ENCODE assay signal across 8 cellular contexts in genomic region chr13:41018583-41018909, GRCh38. TPM values are rescaled to one million over a fixed set of nuclear protein-coding genes. Genes with fewer than 3 reads are reported as not detected.
DNase-seq lines count a peak whose midpoint lies in the region; ATAC-seq, FAIRE-seq and TF ChIP-seq lines count a peak whose summit lies in the region.

No MANE protein-coding gene starts in this region.

- no peaks in the 10 kb centered on the region for H4K20me1 ChIP-seq in neural progenitor cell (ENCODE audit: low read depth)

- H3K4me3 Mint-ChIP-seq in IgD-negative memory B cell (peak overlapping the region; percentile 81 to 96 (median 94)), neural progenitor cell (no peak overlapping the region)

- no peaks in the 10 kb centered on the region for H3K9me3 ChIP-seq in body of pancreas
- H3K9me3 ChIP-seq in muscle layer of duodenum (ENCODE audit: control insufficient read depth in 1 of 2, low read length in 2 of 2), result no peaks in the 10 kb centered on the region
- H3K9me3 ChIP-seq in neural progenitor cell (ENCODE audit: low read depth), result no peaks in the 10 kb centered on the region

- H3K4me1 Mint-ChIP-seq in IgD-negative memory B cell (peaks cover 32 to 48% (median 42%) of the 10 kb centered on the region in 3 donors), neural progenitor cell (peaks cover 4% of the 10 kb centered on the region)

- H2AFZ ChIP-seq in neural progenitor cell (replicated peaks), result no peak overlapping the region

- TF ChIP-seq CTCF in 22Rv1 (IDR thresholded peaks at IDR 0.05) (no peak), body of pancreas (IDR thresholded peaks at IDR 0.05) (no peak), neural progenitor cell (IDR thresholded peaks at IDR 0.05) (no peak), D721Med (IDR thresholded peaks at IDR 0.05; ENCODE audit: insufficient read depth, missing control alignments) (no peak)

- H3F3A ChIP-seq in neural progenitor cell (ENCODE audit: low read depth), result no peaks in the 10 kb centered on the region

- H3K36me3 Mint-ChIP-seq in IgD-negative memory B cell (peaks cover 5% of the 10 kb centered on the region), neural progenitor cell (peaks cover 1% of the 10 kb centered on the region)

- H3K4me1 ChIP-seq in body of pancreas (peaks cover 77% of the 10 kb centered on the region), muscle layer of duodenum (ENCODE audit: control insufficient read depth in 1 of 2, insufficient read depth in 2 of 2, low read length in 2 of 2) (peaks cover 4 to 25% of the 10 kb centered on the region in 2 donors), neural progenitor cell (peaks cover 31% of the 10 kb centered on the region)

- H3K27me3 ChIP-seq in body of pancreas (no peaks in the 10 kb centered on the region), muscle layer of duodenum (ENCODE audit: low read depth, low read length) (no peaks in the 10 kb centered on the region), neural progenitor cell (no peaks in the 10 kb centered on the region)

- no peak overlapping the region for H3K9ac ChIP-seq in neural progenitor cell

- intact Hi-C loops in body of pancreas (cut with DNase I), result no loop called here

- H3K4me2 ChIP-seq in neural progenitor cell, result no peak overlapping the region

- no peak for TF ChIP-seq POLR2A in body of pancreas (IDR thresholded peaks at IDR 0.05)

- H3K27me3 Mint-ChIP-seq in IgD-negative memory B cell (no peaks in the 10 kb centered on the region), neural progenitor cell (ENCODE audit: insufficient read depth, low read depth) (no peaks in the 10 kb centered on the region)

- H3K9me3 Mint-ChIP-seq in IgD-negative memory B cell (no peaks in the 10 kb centered on the region), neural progenitor cell (no peaks in the 10 kb centered on the region)

- no peak for FAIRE-seq in D721Med (lab: Jason Lieb, UNC)

- H3K27ac ChIP-seq in 22Rv1, result peak overlapping the region; percentile 78
- H3K27ac ChIP-seq in body of pancreas, result peak overlapping the region; percentile 72 to 95 (median 88)
- peak overlapping the region; percentile 94 for H3K27ac ChIP-seq in muscle layer of duodenum (ENCODE audit: low read length)
- H3K27ac ChIP-seq in neural progenitor cell, result no peak overlapping the region

- WGBS in body of pancreas, 2 donors, result 15 to 18% methylated on average over 1 of the region's 1 CpG

- H3K27ac Mint-ChIP-seq in IgD-negative memory B cell (peak overlapping the region; percentile 83 to 100 (median 96)), neural progenitor cell (no peak overlapping the region)

- no peak for DNase-seq in body of pancreas
- no peak for DNase-seq in EL
- no peak for DNase-seq in pons (ENCODE audit: low spot score)
- no peak for DNase-seq in neural progenitor cell (ENCODE audit: low spot score)
- DNase-seq in D721Med (ENCODE audit: insufficient read length, low spot score), result no peak

- ATAC-seq in body of pancreas, result no peak

- H3K4me3 ChIP-seq in body of pancreas (peak overlapping the region in 1 of 2 donors; percentile 9), muscle layer of duodenum (ENCODE audit: low read depth in 1 of 2, low read length in 2 of 2) (peak overlapping the region; percentile 12 to 79), neural progenitor cell (no peak overlapping the region)

- no peaks in the 10 kb centered on the region for H3K79me2 ChIP-seq in neural progenitor cell (ENCODE audit: low read depth)

- H3K36me3 ChIP-seq in body of pancreas (replicated peaks in 1 of 2; ENCODE audit: insufficient read depth in 1 of 2, low read depth in 2 of 2) (no peaks in the 10 kb centered on the region), muscle layer of duodenum (ENCODE audit: control insufficient read depth in 1 of 2, insufficient read depth in 2 of 2, low read length in 2 of 2) (no peaks in the 10 kb centered on the region), neural progenitor cell (no peaks in the 10 kb centered on the region)

RNA-seq across cellular contexts. Expression of gene ELF1, which starts 0.6 kb away (rescaled TPM):
- 148 TPM for polyA plus RNA-seq in IgD-negative memory B cell
- 10 to 100 TPM; 40.5 to 61.7 TPM for total RNA-seq in body of pancreas
- 9.3 and 17.2 TPM in 2 replicates for total RNA-seq in neural progenitor cell (ENCODE audit: low replicate concordance)

RNA-seq across cellular contexts. Expression of gene WBP4, which starts 42.8 kb away (rescaled TPM):
- 3.7 TPM for polyA plus RNA-seq in IgD-negative memory B cell
- total RNA-seq in body of pancreas (1 to 10 TPM; 5.3 to 8.6 TPM), neural progenitor cell (ENCODE audit: low replicate concordance) (9.0 and 12.9 TPM in 2 replicates)
